25 cellular contexts compared by ENCODE assay signal in the genomic region with DNA sequence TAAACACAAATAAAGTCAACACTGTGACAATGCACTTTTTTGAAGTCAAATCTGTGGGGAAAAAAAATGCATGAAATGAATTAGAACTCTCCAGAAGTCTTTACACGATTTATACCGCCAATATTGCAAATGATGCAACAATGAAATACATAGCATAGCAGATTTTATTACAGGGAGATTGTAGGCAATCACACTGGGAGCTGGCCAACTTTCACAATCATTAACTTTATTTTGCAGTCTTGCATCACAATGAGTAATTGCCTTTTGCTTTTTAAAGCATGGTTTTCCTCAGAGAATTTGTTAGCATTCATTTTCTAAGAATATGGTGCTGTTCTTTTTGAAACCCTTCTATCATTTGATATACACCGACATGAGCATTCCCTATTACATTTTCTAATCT.
DNase-seq lines count a peak whose midpoint lies in the region; FAIRE-seq and TF ChIP-seq lines count a peak whose summit lies in the region.
"Had no signal": no experiment of that assay in that cellular context is flagged by ENCODE, and none has a peak within 500 bp of the region (broad histone marks: within the 10 kb centered on the region; RNA-seq: fewer than 3 reads in every experiment).

No MANE protein-coding gene starts in this region.

- peaks cover 22% of the 10 kb centered on the region for H3K4me1 Mint-ChIP-seq in MCF 10A (ENCODE audit: insufficient read depth, unreplicated experiment)
- H3K4me1 Mint-ChIP-seq: T-helper 17 cell, WTC11 had no signal

- no peak for TF ChIP-seq POLR2A in breast epithelium (IDR thresholded peaks at IDR 0.05)

- H3K4me1 ChIP-seq in breast epithelium = no peaks in the 10 kb centered on the region
- no peaks in the 10 kb centered on the region for H3K4me1 ChIP-seq in small intestine (ENCODE audit: control insufficient read depth in 2 of 2, insufficient read depth in 1 of 2, low read depth in 1 of 2, low read length in 1 of 2)
- H3K4me1 ChIP-seq: BLaER1, left ventricle myocardium inferior, vagina had no signal

- CTCF ChIA-PET in MCF 10A (lab: Yijun Ruan, JAX) = no interaction called here

- 28 to 60% (median 33%) methylated on average over 3 of the region's 3 CpGs for WGBS in small intestine, 3 donors

- no peak for TF ChIP-seq CTCF in MCF 10A (IDR thresholded peaks at IDR 0.05; ENCODE audit: unreplicated experiment)
- no peak for TF ChIP-seq CTCF in breast epithelium (IDR thresholded peaks at IDR 0.05)
- TF ChIP-seq CTCF in fibroblast of the aortic adventitia (IDR thresholded peaks at IDR 0.05; ENCODE audit: insufficient read depth, low read length) = no peak
- no peak for TF ChIP-seq CTCF in GM10266 (IDR thresholded peaks at IDR 0.05; ENCODE audit: control insufficient read depth, insufficient read depth, low read depth, missing control alignments)

- H3K9me3 ChIP-seq in breast epithelium = no peaks in the 10 kb centered on the region
- H3K9me3 ChIP-seq in small intestine (ENCODE audit: control insufficient read depth, low read depth) = no peaks in the 10 kb centered on the region
- H3K9me3 ChIP-seq: BLaER1, left ventricle myocardium inferior, vagina had no signal

- peaks cover 8% of the 10 kb centered on the region for H3K9me3 Mint-ChIP-seq in MCF 10A (ENCODE audit: unreplicated experiment)
- H3K9me3 Mint-ChIP-seq: activated CD4-positive, alpha-beta memory T cell treated with anti-CD3 and anti-CD28 coated beads for 36 hours; activated naive CD4-positive, alpha-beta T cell treated with anti-CD3 and anti-CD28 coated beads for 36 hours; WTC11 had no signal

- POLR2A ChIA-PET in MCF 10A (lab: Yijun Ruan, JAX) = interaction anchor here (0.6 kb wide), 1 partner anchor 29 kb away, joined by 3 read pairs; no protein-coding TSS in a partner anchor

- H3K27ac ChIP-seq in breast epithelium (no peak overlapping the region), small intestine (ENCODE audit: low read depth in 1 of 2, low read length in 1 of 2) (no peak overlapping the region)
- H3K27ac ChIP-seq: BLaER1, coronary artery, left ventricle myocardium inferior, vagina had no signal

- FAIRE-seq in small intestine (lab: Jason Lieb, UNC) = no peak
- FAIRE-seq: A204.1 had no signal

- intact Hi-C loops in MCF 10A (cut with micrococcal nuclease) (no loop called here), breast epithelium (cut with DNase I; ENCODE audit: low total_unique reads) (no loop called here), head of caudate nucleus (cut with DNase I) (no loop called here)

- no peak overlapping the region for H3K4me3 ChIP-seq in breast epithelium
- H3K4me3 ChIP-seq in fibroblast of the aortic adventitia (ENCODE audit: low read depth, low read length) = no peak overlapping the region
- H3K4me3 ChIP-seq in small intestine (ENCODE audit: low read depth in 1 of 2, low read length in 2 of 2) = no peak overlapping the region
- H3K4me3 ChIP-seq: BLaER1, coronary artery, left ventricle myocardium inferior, vagina had no signal

- no TSS peak for BruUV-seq in MCF 10A (replicated peaks; lab: Mats Ljungman, UMichigan)

- DNase-seq in MCF 10A (ENCODE audit: unreplicated experiment) (peak; percentile 86), breast epithelium (ENCODE audit: low spot score in 2 of 2) (no peak), amniotic epithelial cell (ENCODE audit: low read depth) (peak; percentile 78), fibroblast of the aortic adventitia (ENCODE audit: low read depth) (peak; percentile 24), small intestine (peak; percentile 69), GM10266 (ENCODE audit: extremely low spot score) (no peak), head of caudate nucleus (no peak), SKM-1 (lab: John Stamatoyannopoulos, UW; ENCODE audit: unreplicated experiment) (no peak)
- DNase-seq: activated CD4-positive, alpha-beta memory T cell treated with anti-CD3 and anti-CD28 coated beads for 36 hours; activated naive CD4-positive, alpha-beta T cell treated with anti-CD3 and anti-CD28 coated beads for 36 hours; aorta; H7; left ventricle myocardium inferior; NCI-H1092; NCI-H2081; NCI-H524 treated with DMSO at 0.1 percent for 48 hours; SIG-M5; stimulated activated CD4-positive, alpha-beta T cell treated with anti-CD3 and anti-CD28 coated beads, Interleukin-12 subunit alpha, Interleukin-12 subunit beta, amount 100 ng/mL, for 4 hours; substantia nigra; T-helper 17 cell had no signal

- no peaks in the 10 kb centered on the region for H3K27me3 Mint-ChIP-seq in MCF 10A (ENCODE audit: insufficient read depth, unreplicated experiment)
- H3K27me3 Mint-ChIP-seq: activated CD4-positive, alpha-beta memory T cell treated with anti-CD3 and anti-CD28 coated beads for 36 hours; T-helper 17 cell had no signal

- H3K27ac Mint-ChIP-seq in MCF 10A (ENCODE audit: low read depth, unreplicated experiment) = peak overlapping the region; percentile 23
- H3K27ac Mint-ChIP-seq: activated CD4-positive, alpha-beta memory T cell treated with anti-CD3 and anti-CD28 coated beads for 36 hours; activated naive CD4-positive, alpha-beta T cell treated with anti-CD3 and anti-CD28 coated beads for 36 hours; T-helper 17 cell; WTC11 had no signal

- H3K36me3 ChIP-seq in breast epithelium = no peaks in the 10 kb centered on the region
- H3K36me3 ChIP-seq in small intestine (ENCODE audit: control insufficient read depth in 2 of 2, insufficient read depth in 2 of 2, low read length in 2 of 2) = no peaks in the 10 kb centered on the region
- H3K36me3 ChIP-seq: BLaER1, left ventricle myocardium inferior, vagina had no signal

- H3K27me3 ChIP-seq in breast epithelium = no peaks in the 10 kb centered on the region
- no peaks in the 10 kb centered on the region for H3K27me3 ChIP-seq in small intestine (ENCODE audit: control insufficient read depth in 2 of 2, insufficient read depth in 2 of 2, low read length in 2 of 2)
- H3K27me3 ChIP-seq: BLaER1, vagina had no signal

- no peak overlapping the region for H3K4me3 Mint-ChIP-seq in MCF 10A (ENCODE audit: unreplicated experiment)
- H3K4me3 Mint-ChIP-seq: activated CD4-positive, alpha-beta memory T cell treated with anti-CD3 and anti-CD28 coated beads for 36 hours; activated naive CD4-positive, alpha-beta T cell treated with anti-CD3 and anti-CD28 coated beads for 36 hours; T-helper 17 cell; WTC11 had no signal

- H3K36me3 Mint-ChIP-seq in MCF 10A (ENCODE audit: insufficient read depth, unreplicated experiment) = no peaks in the 10 kb centered on the region
- H3K36me3 Mint-ChIP-seq: activated CD4-positive, alpha-beta memory T cell treated with anti-CD3 and anti-CD28 coated beads for 36 hours; WTC11 had no signal

Comparison
In these comparisons a context has a peak if more than half of its experiments do, and no peak if none do; other contexts are left out.
1. DNase-seq: peak in MCF 10A (single experiment), amniotic epithelial cell (single experiment), fibroblast of the aortic adventitia (single experiment) and small intestine (single experiment); none in breast epithelium (0 of 2), GM10266 (single experiment), head of caudate nucleus (0 of 42) and SKM-1 (single experiment).